Comparison of ENCODE assay signal across 9 cellular contexts in the genomic region with DNA sequence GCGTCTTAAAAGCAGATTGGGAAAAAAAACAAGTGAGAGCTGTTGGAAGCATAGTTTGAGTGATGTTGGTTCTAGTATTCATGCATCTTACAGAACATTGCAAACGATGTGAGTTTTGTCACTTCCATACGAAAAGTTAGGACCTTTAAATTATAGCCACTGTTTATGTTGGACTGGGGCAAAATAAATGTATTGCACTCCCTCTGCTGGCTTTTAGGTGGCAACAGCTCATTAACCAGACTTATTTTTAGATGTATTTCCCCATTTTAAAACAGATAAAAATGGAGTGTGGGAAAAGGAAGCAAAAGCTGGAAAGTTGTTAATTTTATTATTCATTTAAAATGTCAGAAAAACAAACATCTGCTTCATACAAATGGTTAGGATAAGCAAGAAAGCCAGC.
DNase-seq lines count a peak whose midpoint lies in the region; ATAC-seq and TF ChIP-seq lines count a peak whose summit lies in the region.
"Had no signal": no experiment of that assay in that cellular context is flagged by ENCODE, and none has a peak within 500 bp of the region (broad histone marks: within the 10 kb centered on the region; RNA-seq: fewer than 3 reads in every experiment).

No MANE protein-coding gene starts in this region.

- no peak overlapping the region for H2AK5ac ChIP-seq in mesenchymal stem cell (ENCODE audit: low read length, severe bottlenecking)

- no peaks in the 10 kb centered on the region for H3K79me1 ChIP-seq in mesenchymal stem cell (replicated peaks; ENCODE audit: low read length, poor library complexity, severe bottlenecking)

- H3K27me3 ChIP-seq in mesenchymal stem cell (ENCODE audit: control insufficient read depth in 1 of 2, insufficient read depth in 1 of 2, low read length in 2 of 2): no peaks in the 10 kb centered on the region

- no peaks in the 10 kb centered on the region for H3K36me3 ChIP-seq in mesenchymal stem cell (ENCODE audit: control insufficient read depth in 1 of 2, insufficient read depth in 2 of 2, low read depth in 1 of 2, low read length in 2 of 2)

- H3K27ac ChIP-seq in mesenchymal stem cell (ENCODE audit: low read length, poor library complexity, severe bottlenecking): no peak overlapping the region

- DNase-seq in DMS 273 treated with DMSO at 0.1 percent for 48 hours (lab: John Stamatoyannopoulos, UW) (peak; percentile 21), amniotic stem cell (lab: John Stamatoyannopoulos, UW) (peak; percentile 11), mesenchymal stem cell (peak; percentile 41), NCI-H446 treated with DMSO at 0.1 percent for 48 hours (lab: John Stamatoyannopoulos, UW) (no peak)
- no peak for DNase-seq in activated CD4-positive, alpha-beta T cell treated with anti-CD3 and anti-CD28 coated beads for 48 hours
- DNase-seq: NCI-H187 had no signal

- no peak overlapping the region for H2BK12ac ChIP-seq in mesenchymal stem cell (ENCODE audit: low read length in 2 of 2)

- no peak overlapping the region for H2BK120ac ChIP-seq in mesenchymal stem cell (ENCODE audit: low read depth, low read length)

- H3K4ac ChIP-seq in mesenchymal stem cell (ENCODE audit: low read depth in 1 of 2, low read length in 2 of 2): no peak overlapping the region

- ATAC-seq in GM21825 (IDR thresholded peaks at IDR 0.05; ENCODE audit: unreplicated experiment): no peak
- no peak for ATAC-seq in GM21381 (IDR thresholded peaks at IDR 0.05; ENCODE audit: unreplicated experiment)

- H2BK5ac ChIP-seq in mesenchymal stem cell (ENCODE audit: low read depth, low read length, poor library complexity, severe bottlenecking): no peak overlapping the region

- peak; percentile 86 for TF ChIP-seq RAD21 in Ishikawa (IDR thresholded peaks at IDR 0.05; ENCODE audit: low read depth)

- no peak overlapping the region for H3K4me2 ChIP-seq in mesenchymal stem cell (ENCODE audit: low read length, poor library complexity, severe bottlenecking)

- H3K14ac ChIP-seq in mesenchymal stem cell (ENCODE audit: low read length in 2 of 2): no peak overlapping the region

- TF ChIP-seq EP300 in Ishikawa (IDR thresholded peaks at IDR 0.05; ENCODE audit: borderline replicate concordance): no peak

- no peak overlapping the region for H2BK15ac ChIP-seq in mesenchymal stem cell (ENCODE audit: low read depth, poor library complexity, severe bottlenecking)

- WGBS in mesenchymal stem cell: 71% methylated on average over 3 of the region's 3 CpGs

- H3K18ac ChIP-seq in mesenchymal stem cell (ENCODE audit: low read depth in 1 of 2, low read length in 2 of 2): no peak overlapping the region

- no peak overlapping the region for H3K9ac ChIP-seq in mesenchymal stem cell (ENCODE audit: low read length)

- H3K4me3 ChIP-seq in mesenchymal stem cell (ENCODE audit: insufficient read depth in 1 of 2, low read depth in 1 of 2, low read length in 2 of 2): no peak overlapping the region

- no peaks in the 10 kb centered on the region for H3K9me3 ChIP-seq in mesenchymal stem cell (ENCODE audit: control insufficient read depth, low read length)

- H4K91ac ChIP-seq in mesenchymal stem cell (ENCODE audit: low read length): no peak overlapping the region

- H3K4me1 ChIP-seq in mesenchymal stem cell (ENCODE audit: control insufficient read depth, insufficient read depth, low read depth, low read length): no peaks in the 10 kb centered on the region

- H4K8ac ChIP-seq in mesenchymal stem cell (ENCODE audit: low read length): no peak overlapping the region

- no peak overlapping the region for H2AFZ ChIP-seq in mesenchymal stem cell (ENCODE audit: low read depth, low read length)

- H3K23ac ChIP-seq in mesenchymal stem cell (ENCODE audit: low read length in 2 of 2): no peak overlapping the region

TF ChIP-seq in Ishikawa, 13 proteins besides CTCF, POLR2A, EP300 and RAD21:
- TF ChIP-seq USF1 (IDR thresholded peaks at IDR 0.05): no peak
- no peak for TF ChIP-seq YY1 (IDR thresholded peaks at IDR 0.05; ENCODE audit: low read depth)
- no peak for TF ChIP-seq CEBPB (IDR thresholded peaks at IDR 0.05)
- no peak for TF ChIP-seq TEAD4 (IDR thresholded peaks at IDR 0.05)
- TF ChIP-seq EGR1 (IDR thresholded peaks at IDR 0.05): no peak
- no peak for TF ChIP-seq TCF12 (IDR thresholded peaks at IDR 0.05; ENCODE audit: low read depth)
- no peak for TF ChIP-seq TAF1 (IDR thresholded peaks at IDR 0.05; ENCODE audit: low read depth)
- no peak for TF ChIP-seq FOXM1 (IDR thresholded peaks at IDR 0.05; ENCODE audit: borderline replicate concordance, low read depth)
- TF ChIP-seq, protein P1, sequence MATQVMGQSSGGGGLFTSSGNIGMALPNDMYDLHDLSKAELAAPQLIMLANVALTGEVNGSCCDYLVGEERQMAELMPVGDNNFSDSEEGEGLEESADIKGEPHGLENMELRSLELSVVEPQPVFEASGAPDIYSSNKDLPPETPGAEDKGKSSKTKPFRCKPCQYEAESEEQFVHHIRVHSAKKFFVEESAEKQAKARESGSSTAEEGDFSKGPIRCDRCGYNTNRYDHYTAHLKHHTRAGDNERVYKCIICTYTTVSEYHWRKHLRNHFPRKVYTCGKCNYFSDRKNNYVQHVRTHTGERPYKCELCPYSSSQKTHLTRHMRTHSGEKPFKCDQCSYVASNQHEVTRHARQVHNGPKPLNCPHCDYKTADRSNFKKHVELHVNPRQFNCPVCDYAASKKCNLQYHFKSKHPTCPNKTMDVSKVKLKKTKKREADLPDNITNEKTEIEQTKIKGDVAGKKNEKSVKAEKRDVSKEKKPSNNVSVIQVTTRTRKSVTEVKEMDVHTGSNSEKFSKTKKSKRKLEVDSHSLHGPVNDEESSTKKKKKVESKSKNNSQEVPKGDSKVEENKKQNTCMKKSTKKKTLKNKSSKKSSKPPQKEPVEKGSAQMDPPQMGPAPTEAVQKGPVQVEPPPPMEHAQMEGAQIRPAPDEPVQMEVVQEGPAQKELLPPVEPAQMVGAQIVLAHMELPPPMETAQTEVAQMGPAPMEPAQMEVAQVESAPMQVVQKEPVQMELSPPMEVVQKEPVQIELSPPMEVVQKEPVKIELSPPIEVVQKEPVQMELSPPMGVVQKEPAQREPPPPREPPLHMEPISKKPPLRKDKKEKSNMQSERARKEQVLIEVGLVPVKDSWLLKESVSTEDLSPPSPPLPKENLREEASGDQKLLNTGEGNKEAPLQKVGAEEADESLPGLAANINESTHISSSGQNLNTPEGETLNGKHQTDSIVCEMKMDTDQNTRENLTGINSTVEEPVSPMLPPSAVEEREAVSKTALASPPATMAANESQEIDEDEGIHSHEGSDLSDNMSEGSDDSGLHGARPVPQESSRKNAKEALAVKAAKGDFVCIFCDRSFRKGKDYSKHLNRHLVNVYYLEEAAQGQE (IDR thresholded peaks at IDR 0.05; ENCODE audit: low read depth): no peak
- no peak for TF ChIP-seq ZBTB7A (IDR thresholded peaks at IDR 0.05; ENCODE audit: low read depth)

Comparison
In these comparisons a context has a peak if more than half of its experiments do, and no peak if none do; other contexts are left out.
1. DNase-seq: peak in DMS 273 treated with DMSO at 0.1 percent for 48 hours (single experiment), amniotic stem cell (single experiment) and mesenchymal stem cell (single experiment); none in activated CD4-positive, alpha-beta T cell treated with anti-CD3 and anti-CD28 coated beads for 48 hours (single experiment) and NCI-H446 treated with DMSO at 0.1 percent for 48 hours (single experiment).